18 cellular contexts compared by ENCODE assay signal in the genomic region with DNA sequence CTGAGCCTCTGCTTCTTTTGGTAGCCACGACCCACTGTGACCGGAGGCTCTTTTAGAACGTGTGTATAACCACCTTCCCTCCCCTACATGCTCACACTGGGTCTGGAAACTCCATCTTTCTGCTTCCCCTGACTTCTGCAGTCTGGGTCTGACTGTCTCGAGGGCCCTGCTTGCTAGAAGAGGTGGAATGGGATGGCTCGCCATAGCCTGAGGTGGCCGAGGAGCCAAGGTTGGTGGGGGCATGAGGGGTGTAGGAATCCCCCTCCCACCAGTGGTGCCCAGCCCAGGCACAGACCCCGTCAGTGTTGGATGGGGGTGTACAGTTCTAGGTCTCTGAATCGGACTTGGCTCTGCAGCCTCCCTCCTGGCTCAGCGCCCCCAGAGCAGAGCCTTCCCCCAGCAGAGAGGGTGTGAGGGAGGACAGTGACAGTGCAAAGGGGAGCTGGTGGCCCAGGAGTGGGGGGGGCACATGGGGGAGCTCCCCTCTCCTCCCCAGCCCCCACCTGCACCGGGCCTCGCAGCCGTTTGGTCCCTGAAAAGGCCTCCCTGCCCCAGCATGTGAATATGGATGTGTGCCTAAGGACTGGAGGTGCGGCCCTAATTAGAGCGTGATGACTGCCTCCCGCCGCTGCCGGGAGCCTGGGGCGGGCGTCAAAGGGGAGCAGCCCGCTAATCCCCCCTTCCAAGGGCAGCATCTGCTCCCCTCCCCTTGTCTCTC.
DNase-seq lines count a peak whose midpoint lies in the region; ATAC-seq and TF ChIP-seq lines count a peak whose summit lies in the region.
"Had no signal": no experiment of that assay in that cellular context is flagged by ENCODE, and none has a peak within 500 bp of the region (broad histone marks: within the 10 kb centered on the region; RNA-seq: fewer than 3 reads in every experiment).

No MANE protein-coding gene starts in this region.

- no peak for ATAC-seq in activated CD4-positive, alpha-beta T cell treated with anti-CD3 and anti-CD28 coated beads for 36 hours
- ATAC-seq in sciatic nerve: no peak
- ATAC-seq in HG03432 (IDR thresholded peaks at IDR 0.05; ENCODE audit: unreplicated experiment): no peak
- ATAC-seq: activated CD8-positive, alpha-beta T cell treated with anti-CD3 and anti-CD28 coated beads for 36 hours; activated T-helper 17 cell treated with anti-CD3 and anti-CD28 coated beads, Interleukin-2, amount 50 U/mL, for 72 hours; CD8-positive, alpha-beta T cell; right lobe of liver had no signal

- peaks cover 21% of the 10 kb centered on the region for H3K9me3 Mint-ChIP-seq in activated CD4-positive, alpha-beta T cell treated with anti-CD3 and anti-CD28 coated beads for 36 hours (ENCODE audit: low read depth)

- TF ChIP-seq CTCF in WERI-Rb-1 (IDR thresholded peaks at IDR 0.05; ENCODE audit: low read depth, low read length): no peak
- no peak for TF ChIP-seq CTCF in breast epithelium (IDR thresholded peaks at IDR 0.05)

- H3K27me3 ChIP-seq in WERI-Rb-1 (ENCODE audit: insufficient read depth, low read depth, severe bottlenecking) (no peaks in the 10 kb centered on the region), breast epithelium (peaks cover 0 to 56% of the 10 kb centered on the region in 2 donors)
- H3K27me3 ChIP-seq: right lobe of liver had no signal

- H3K4me1 ChIP-seq in breast epithelium: no peaks in the 10 kb centered on the region
- H3K4me1 ChIP-seq: right lobe of liver, transverse colon had no signal

- H3K27ac ChIP-seq in WERI-Rb-1 (peak overlapping the region; percentile 50), breast epithelium (no peak overlapping the region)
- H3K27ac ChIP-seq: right lobe of liver, transverse colon had no signal

- no peak overlapping the region for H3K4me3 Mint-ChIP-seq in activated CD4-positive, alpha-beta T cell treated with anti-CD3 and anti-CD28 coated beads for 36 hours
- H3K4me3 Mint-ChIP-seq: activated CD8-positive, alpha-beta T cell treated with anti-CD3 and anti-CD28 coated beads for 36 hours; activated T-helper 17 cell treated with anti-CD3 and anti-CD28 coated beads, Interleukin-2, amount 50 U/mL, for 72 hours; CD8-positive, alpha-beta T cell had no signal

- no peaks in the 10 kb centered on the region for H3K27me3 Mint-ChIP-seq in activated CD4-positive, alpha-beta T cell treated with anti-CD3 and anti-CD28 coated beads for 36 hours
- H3K27me3 Mint-ChIP-seq: activated CD8-positive, alpha-beta T cell treated with anti-CD3 and anti-CD28 coated beads for 36 hours; activated T-helper 17 cell treated with anti-CD3 and anti-CD28 coated beads, Interleukin-2, amount 50 U/mL, for 72 hours had no signal

- peak; percentile 2 for DNase-seq in activated CD4-positive, alpha-beta T cell treated with anti-CD3 and anti-CD28 coated beads for 36 hours
- DNase-seq in activated CD4-positive, alpha-beta T cell treated with anti-CD3 and anti-CD28 coated beads, Interleukin-2, amount 50 U/mL, for 4 hours: no peak
- DNase-seq in NCI-H1092 treated with DMSO at 0.1 percent for 48 hours (lab: John Stamatoyannopoulos, UW): peak; percentile 82
- peak; percentile 71 for DNase-seq in WERI-Rb-1
- peak; percentile 36 for DNase-seq in sciatic nerve (ENCODE audit: low spot score)
- DNase-seq in A172 (ENCODE audit: low spot score): no peak
- DNase-seq in breast epithelium (ENCODE audit: low spot score in 2 of 2): no peak
- DNase-seq: ACHN; activated CD8-positive, alpha-beta T cell treated with anti-CD3 and anti-CD28 coated beads for 36 hours; amniotic stem cell; CD8-positive, alpha-beta T cell; GF-D8; stimulated activated CD4-positive, alpha-beta T cell treated with anti-CD3 and anti-CD28 coated beads, Interleukin-4, amount 100 ng/mL, for 1 hour; stimulated activated CD8-positive, alpha-beta memory T cell treated with anti-CD3 and anti-CD28 coated beads, Interleukin-4, amount 100 ng/mL, for 48 hours; transverse colon had no signal

- H3K9me3 ChIP-seq in WERI-Rb-1 (ENCODE audit: severe bottlenecking) (peaks cover 10% of the 10 kb centered on the region), breast epithelium (peaks cover 3 to 17% of the 10 kb centered on the region in 2 donors)
- H3K9me3 ChIP-seq: right lobe of liver, transverse colon had no signal

- H3K4me3 ChIP-seq in WERI-Rb-1 (ENCODE audit: low read depth, low read length) (peak overlapping the region; percentile 17; the same call in 1 of the 2 replicates), breast epithelium (no peak overlapping the region)
- H3K4me3 ChIP-seq: right lobe of liver, transverse colon had no signal

- no peaks in the 10 kb centered on the region for H3K36me3 ChIP-seq in WERI-Rb-1
- H3K36me3 ChIP-seq in breast epithelium: no peaks in the 10 kb centered on the region
- H3K36me3 ChIP-seq: right lobe of liver, transverse colon had no signal

- H3K27ac Mint-ChIP-seq in activated CD4-positive, alpha-beta T cell treated with anti-CD3 and anti-CD28 coated beads for 36 hours: no peak overlapping the region
- H3K27ac Mint-ChIP-seq: activated CD8-positive, alpha-beta T cell treated with anti-CD3 and anti-CD28 coated beads for 36 hours; activated T-helper 17 cell treated with anti-CD3 and anti-CD28 coated beads, Interleukin-2, amount 50 U/mL, for 72 hours; CD8-positive, alpha-beta T cell had no signal

- no peak for TF ChIP-seq POLR2A in breast epithelium (IDR thresholded peaks at IDR 0.05)

- CTCF ChIA-PET in activated CD4-positive, alpha-beta T cell treated with anti-CD3 and anti-CD28 coated beads for 36 hours (lab: Charles Lee): no interaction called here

- peaks cover 3% of the 10 kb centered on the region for H3K36me3 Mint-ChIP-seq in activated CD4-positive, alpha-beta T cell treated with anti-CD3 and anti-CD28 coated beads for 36 hours (ENCODE audit: low read depth)

- H3K4me1 Mint-ChIP-seq in activated CD4-positive, alpha-beta T cell treated with anti-CD3 and anti-CD28 coated beads for 36 hours: peaks cover 6% of the 10 kb centered on the region
- H3K4me1 Mint-ChIP-seq: activated T-helper 17 cell treated with anti-CD3 and anti-CD28 coated beads, Interleukin-2, amount 50 U/mL, for 72 hours had no signal

- POLR2A ChIA-PET in activated CD4-positive, alpha-beta T cell treated with anti-CD3 and anti-CD28 coated beads for 36 hours (lab: Charles Lee): no interaction called here

- intact Hi-C loops in activated CD4-positive, alpha-beta T cell treated with anti-CD3 and anti-CD28 coated beads for 36 hours (cut with DNase I, micrococcal nuclease): no loop called here
- intact Hi-C loops in sciatic nerve (cut with DNase I): no loop called here
- intact Hi-C loops in breast epithelium (cut with DNase I; ENCODE audit: low total_unique reads): no loop called here

Comparison
In these comparisons a context has a peak if more than half of its experiments do, and no peak if none do; other contexts are left out.
1. DNase-seq: peak in activated CD4-positive, alpha-beta T cell treated with anti-CD3 and anti-CD28 coated beads for 36 hours (single experiment), NCI-H1092 treated with DMSO at 0.1 percent for 48 hours (single experiment), WERI-Rb-1 (single experiment) and sciatic nerve (single experiment); none in activated CD4-positive, alpha-beta T cell treated with anti-CD3 and anti-CD28 coated beads, Interleukin-2, amount 50 U/mL, for 4 hours (0 of 2), A172 (single experiment) and breast epithelium (0 of 2).